In genomic region chr4:98469776-98470175, GRCh38 we compare ENCODE assay signal across 32 cellular contexts.
DNase-seq lines count a peak whose midpoint lies in the region; ATAC-seq and TF ChIP-seq lines count a peak whose summit lies in the region.
"Had no signal": no experiment of that assay in that cellular context is flagged by ENCODE, and none has a peak within 500 bp of the region (broad histone marks: within the 10 kb centered on the region; RNA-seq: fewer than 3 reads in every experiment).

No MANE protein-coding gene starts in this region.

- peaks cover 26% of the 10 kb centered on the region for H3K36me3 Mint-ChIP-seq in natural killer cell treated with Interleukin-12 subunit alpha and Interleukin-12 subunit beta and Interleukin-15 and Interleukin-18, amount 100 ng/mL, for 72 hours
- H3K36me3 Mint-ChIP-seq in endodermal cell (ENCODE audit: low read depth) = peaks cover 9% of the 10 kb centered on the region

- no peaks in the 10 kb centered on the region for H3K27me3 Mint-ChIP-seq in natural killer cell treated with Interleukin-12 subunit alpha and Interleukin-12 subunit beta and Interleukin-15 and Interleukin-18, amount 100 ng/mL, for 72 hours
- H3K27me3 Mint-ChIP-seq in endodermal cell (ENCODE audit: insufficient read depth) = no peaks in the 10 kb centered on the region

- no peaks in the 10 kb centered on the region for H3K4me1 ChIP-seq in endodermal cell (ENCODE audit: control insufficient read depth, insufficient read depth, low read length)

- peak overlapping the region; percentile 80 to 81 for H3K27ac Mint-ChIP-seq in natural killer cell treated with Interleukin-12 subunit alpha and Interleukin-12 subunit beta and Interleukin-15 and Interleukin-18, amount 100 ng/mL, for 72 hours
- no peak overlapping the region for H3K27ac Mint-ChIP-seq in endodermal cell
- H3K27ac Mint-ChIP-seq: activated CD8-positive, alpha-beta T cell treated with anti-CD3 and anti-CD28 coated beads, Interleukin-2, amount 10 ng/mL, durations not matched to agents 7 days and 5 days; activated naive CD4-positive, alpha-beta T cell treated with anti-CD3 and anti-CD28 coated beads, Interleukin-2, amount 50 U/mL, for 72 hours; activated T-helper 2 cell treated with anti-CD3 and anti-CD28 coated beads, Interferon-gamma antibody, Interleukin-2, Interleukin-4, amounts not matched to agents 10 μg/mL and 5 μg/mL and 100 μg/mL, durations not matched to agents 14 hours and 24 hours and 36 hours; CD14-positive monocyte; GM23338 had no signal

- no peak overlapping the region for H3K27ac ChIP-seq in endodermal cell (ENCODE audit: low read depth, low read length)
- H3K27ac ChIP-seq: cardiac muscle cell, colonic mucosa, esophagus muscularis mucosa, RWPE1, upper lobe of left lung, VCaP had no signal

- H3K36me3 ChIP-seq in endodermal cell (ENCODE audit: control insufficient read depth, insufficient read depth, low read length) = no peaks in the 10 kb centered on the region
- H3K36me3 ChIP-seq: cardiac muscle cell, colonic mucosa, upper lobe of left lung had no signal

- ATAC-seq in natural killer cell treated with Interleukin-12 subunit alpha and Interleukin-12 subunit beta and Interleukin-15 and Interleukin-18, amount 100 ng/mL, for 72 hours = no peak
- ATAC-seq in GM21737 (IDR thresholded peaks at IDR 0.05; ENCODE audit: unreplicated experiment) = no peak
- ATAC-seq: activated CD8-positive, alpha-beta T cell treated with anti-CD3 and anti-CD28 coated beads, Interleukin-2, amount 10 ng/mL, durations not matched to agents 7 days and 5 days; activated naive CD4-positive, alpha-beta T cell treated with anti-CD3 and anti-CD28 coated beads, Interleukin-2, amount 50 U/mL, for 72 hours; GM23338; left colon had no signal

- H3K4me3 ChIP-seq in fibroblast of mammary gland (ENCODE audit: control insufficient read depth, low read depth, low read length) = no peak overlapping the region
- H3K4me3 ChIP-seq in endodermal cell (ENCODE audit: low read length) = no peak overlapping the region
- H3K4me3 ChIP-seq: cardiac muscle cell, colonic mucosa, esophagus muscularis mucosa, GM23338, SJSA1, upper lobe of left lung had no signal

- TF ChIP-seq CTCF in fibroblast of mammary gland (conservative IDR thresholded peaks at IDR 0.05; ENCODE audit: control insufficient read depth, insufficient read depth, low read depth, low read length) (no peak), endodermal cell (conservative IDR thresholded peaks at IDR 0.05) (no peak)

- 87% methylated on average over 3 of the region's 3 CpGs; no CpG with 5 or more reads in 1 of the 2 experiments for WGBS in endodermal cell (ENCODE audit: insufficient coverage in 1 of 2, insufficient read length in 1 of 2), 2 experiments

- H3K9me3 Mint-ChIP-seq in natural killer cell treated with Interleukin-12 subunit alpha and Interleukin-12 subunit beta and Interleukin-15 and Interleukin-18, amount 100 ng/mL, for 72 hours = no peaks in the 10 kb centered on the region
- no peaks in the 10 kb centered on the region for H3K9me3 Mint-ChIP-seq in endodermal cell
- H3K9me3 Mint-ChIP-seq: activated T-helper 2 cell treated with anti-CD3 and anti-CD28 coated beads, Interferon-gamma antibody, Interleukin-2, Interleukin-4, amounts not matched to agents 10 μg/mL and 5 μg/mL and 100 μg/mL, durations not matched to agents 14 hours and 24 hours and 36 hours; GM23338 had no signal

- H3K4me3 Mint-ChIP-seq in natural killer cell treated with Interleukin-12 subunit alpha and Interleukin-12 subunit beta and Interleukin-15 and Interleukin-18, amount 100 ng/mL, for 72 hours = peak overlapping the region; percentile 65
- H3K4me3 Mint-ChIP-seq in endodermal cell = no peak overlapping the region
- H3K4me3 Mint-ChIP-seq: activated CD8-positive, alpha-beta T cell treated with anti-CD3 and anti-CD28 coated beads, Interleukin-2, amount 10 ng/mL, durations not matched to agents 7 days and 5 days; CD14-positive monocyte; GM23338 had no signal

- H3K27me3 ChIP-seq in endodermal cell (ENCODE audit: control insufficient read depth, insufficient read depth, low read length, poor library complexity, severe bottlenecking) = no peaks in the 10 kb centered on the region
- H3K27me3 ChIP-seq: cardiac muscle cell, colonic mucosa, esophagus muscularis mucosa, SJSA1, upper lobe of left lung had no signal

- no peaks in the 10 kb centered on the region for H3K9me3 ChIP-seq in endodermal cell (ENCODE audit: control insufficient read depth, low read length)
- H3K9me3 ChIP-seq: colonic mucosa, esophagus muscularis mucosa, SJSA1, upper lobe of left lung had no signal

- no peak overlapping the region for H3K9ac ChIP-seq in endodermal cell (ENCODE audit: extremely low read depth, low read length, poor library complexity, severe bottlenecking)

- peak; percentile 2 for DNase-seq in NCI-H82 (lab: John Stamatoyannopoulos, UW)
- DNase-seq in NCI-H82 treated with DMSO at 0.1 percent for 48 hours (lab: John Stamatoyannopoulos, UW; ENCODE audit: unreplicated experiment) = no peak
- peak; percentile 40 for DNase-seq in fibroblast of mammary gland (ENCODE audit: low read depth)
- no peak for DNase-seq in natural killer cell treated with Interleukin-12 subunit alpha and Interleukin-12 subunit beta and Interleukin-15 and Interleukin-18, amount 100 ng/mL, for 72 hours (ENCODE audit: low spot score)
- no peak for DNase-seq in epidermal melanocyte (ENCODE audit: insufficient read length, low spot score)
- DNase-seq in HK-2 (ENCODE audit: unreplicated experiment) = no peak
- DNase-seq in endodermal cell = no peak
- DNase-seq: 8988T; activated CD4-positive, alpha-beta T cell treated with anti-CD3 and anti-CD28 coated beads for 4 hours; activated CD8-positive, alpha-beta T cell treated with anti-CD3 and anti-CD28 coated beads, Interleukin-2, amount 10 ng/mL, durations not matched to agents 7 days and 5 days; anterior cingulate cortex; Calu3; colonic mucosa; DND-41; left colon; NCI-H1092; NCI-H1694; NCI-H446 treated with DMSO at 0.1 percent for 48 hours; occipital lobe; stimulated activated naive CD4-positive, alpha-beta T cell; T-helper 9 cell; upper lobe of left lung had no signal

- H3K4me1 Mint-ChIP-seq in natural killer cell treated with Interleukin-12 subunit alpha and Interleukin-12 subunit beta and Interleukin-15 and Interleukin-18, amount 100 ng/mL, for 72 hours (ENCODE audit: low read depth in 2 of 2) = peaks cover 45 to 50% of the 10 kb centered on the region in 2 donors
- peaks cover 2% of the 10 kb centered on the region for H3K4me1 Mint-ChIP-seq in endodermal cell

Comparison
In these comparisons a context has a peak if more than half of its experiments do, and no peak if none do; other contexts are left out.
1. DNase-seq: peak in NCI-H82 (single experiment) and fibroblast of mammary gland (single experiment); none in NCI-H82 treated with DMSO at 0.1 percent for 48 hours (single experiment), natural killer cell treated with Interleukin-12 subunit alpha and Interleukin-12 subunit beta and Interleukin-15 and Interleukin-18, amount 100 ng/mL, for 72 hours (single experiment), epidermal melanocyte (single experiment), HK-2 (single experiment) and endodermal cell (single experiment).